ENCODE assay signal across 13 cellular contexts in the genomic region with DNA sequence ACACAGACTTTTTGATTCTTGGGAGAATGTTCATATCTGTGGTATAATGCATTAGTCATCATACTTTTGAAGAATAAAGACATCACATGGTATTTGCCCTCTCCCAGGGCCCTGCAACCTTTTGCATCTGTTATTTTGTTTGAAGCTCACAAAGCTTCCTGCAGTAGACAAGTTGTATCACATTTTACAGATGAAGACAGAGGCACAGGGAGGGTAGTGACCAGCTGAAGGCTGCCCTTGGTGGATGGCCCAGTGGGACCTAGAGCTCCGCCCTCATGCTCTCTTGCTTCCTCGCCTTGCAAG.
DNase-seq lines count a peak whose midpoint lies in the region; ATAC-seq and TF ChIP-seq lines count a peak whose summit lies in the region.
"Had no signal": no experiment of that assay in that cellular context is flagged by ENCODE, and none has a peak within 500 bp of the region (broad histone marks: within the 10 kb centered on the region; RNA-seq: fewer than 3 reads in every experiment).

No MANE protein-coding gene starts in this region.

- H3K4me1 ChIP-seq in CD4-positive, CD25-positive, alpha-beta regulatory T cell (ENCODE audit: control insufficient read depth, insufficient read depth, low read length, poor library complexity, severe bottlenecking): peaks cover 54% of the 10 kb centered on the region
- H3K4me1 ChIP-seq in mesenchymal stem cell (ENCODE audit: control insufficient read depth, insufficient read depth, low read depth, low read length): peaks cover 15% of the 10 kb centered on the region
- H3K4me1 ChIP-seq: vagina had no signal

- H3K14ac ChIP-seq in mesenchymal stem cell (ENCODE audit: low read length in 2 of 2): no peak overlapping the region

- H3K23ac ChIP-seq in mesenchymal stem cell (ENCODE audit: low read length in 2 of 2): no peak overlapping the region

- no peak overlapping the region for H3K18ac ChIP-seq in mesenchymal stem cell (ENCODE audit: low read depth in 1 of 2, low read length in 2 of 2)

- peaks cover 0 to 1% (median 0%) of the 10 kb centered on the region in 7 donors for H3K9me3 Mint-ChIP-seq in CD4-positive, CD25-positive, alpha-beta regulatory T cell
- H3K9me3 Mint-ChIP-seq in progenitor cell of endocrine pancreas (ENCODE audit: low read depth): no peaks in the 10 kb centered on the region
- H3K9me3 Mint-ChIP-seq: nephron progenitor cell had no signal

- no peak overlapping the region for H3K4me2 ChIP-seq in mesenchymal stem cell (ENCODE audit: low read length, poor library complexity, severe bottlenecking)

- H3K27me3 ChIP-seq in CD4-positive, CD25-positive, alpha-beta regulatory T cell (ENCODE audit: control insufficient read depth, insufficient read depth, low read length): no peaks in the 10 kb centered on the region
- H3K27me3 ChIP-seq in mesenchymal stem cell (ENCODE audit: control insufficient read depth in 1 of 2, insufficient read depth in 1 of 2, low read length in 2 of 2): no peaks in the 10 kb centered on the region
- H3K27me3 ChIP-seq: cardiac muscle cell, vagina had no signal

- H4K8ac ChIP-seq in mesenchymal stem cell (ENCODE audit: low read length): no peak overlapping the region

- no peak for TF ChIP-seq CTCF in progenitor cell of endocrine pancreas (IDR thresholded peaks at IDR 0.05; ENCODE audit: unreplicated experiment)

- H2BK120ac ChIP-seq in mesenchymal stem cell (ENCODE audit: low read depth, low read length): no peak overlapping the region

- peak; percentile 76 to 88 for ATAC-seq in CD4-positive, CD25-positive, alpha-beta regulatory T cell (ENCODE audit: low read depth in 2 of 2)
- ATAC-seq in GM21825 (IDR thresholded peaks at IDR 0.05; ENCODE audit: unreplicated experiment): no peak

- H2AFZ ChIP-seq in mesenchymal stem cell (ENCODE audit: low read depth, low read length): no peak overlapping the region

- H3K27ac Mint-ChIP-seq in CD4-positive, CD25-positive, alpha-beta regulatory T cell: peak overlapping the region; percentile 83 to 85 (median 83)
- H3K27ac Mint-ChIP-seq in progenitor cell of endocrine pancreas: no peak overlapping the region
- H3K27ac Mint-ChIP-seq: nephron progenitor cell had no signal

- H3K4ac ChIP-seq in mesenchymal stem cell (ENCODE audit: low read depth in 1 of 2, low read length in 2 of 2): no peak overlapping the region

- H2AK5ac ChIP-seq in mesenchymal stem cell (ENCODE audit: low read length, severe bottlenecking): no peak overlapping the region

- H3K36me3 Mint-ChIP-seq in CD4-positive, CD25-positive, alpha-beta regulatory T cell: peaks cover 29% of the 10 kb centered on the region
- H3K36me3 Mint-ChIP-seq in progenitor cell of endocrine pancreas (ENCODE audit: insufficient read depth): no peaks in the 10 kb centered on the region

- no peak overlapping the region for H3K27ac ChIP-seq in CD4-positive, CD25-positive, alpha-beta regulatory T cell (ENCODE audit: insufficient read depth, low read length, poor library complexity, severe bottlenecking)
- H3K27ac ChIP-seq in mesenchymal stem cell (ENCODE audit: low read length, poor library complexity, severe bottlenecking): peak overlapping the region; percentile 74
- H3K27ac ChIP-seq: cardiac muscle cell, vagina had no signal

- H3K4me1 Mint-ChIP-seq in CD4-positive, CD25-positive, alpha-beta regulatory T cell: peaks cover 29 to 93% (median 55%) of the 10 kb centered on the region in 4 donors
- H3K4me1 Mint-ChIP-seq in progenitor cell of endocrine pancreas (ENCODE audit: low read depth): no peaks in the 10 kb centered on the region

- H2BK5ac ChIP-seq in mesenchymal stem cell (ENCODE audit: low read depth, low read length, poor library complexity, severe bottlenecking): no peak overlapping the region

- DNase-seq in CD4-positive, CD25-positive, alpha-beta regulatory T cell: peak in 1 of 3 donors; percentile 60
- peak; percentile 75 for DNase-seq in Jurkat, Clone E6-1 (ENCODE audit: low read depth, low spot score)
- DNase-seq in amniotic stem cell (lab: John Stamatoyannopoulos, UW): peak; percentile 52
- peak; percentile 84 for DNase-seq in mesenchymal stem cell
- no peak for DNase-seq in NCI-H748 treated with DMSO at 0.1 percent for 48 hours (lab: John Stamatoyannopoulos, UW)
- no peak for DNase-seq in SKM-1 (lab: John Stamatoyannopoulos, UW; ENCODE audit: unreplicated experiment)
- no peak for DNase-seq in progenitor cell of endocrine pancreas (ENCODE audit: low spot score, unreplicated experiment)
- DNase-seq: hippocampal formation, NCI-H524 treated with DMSO at 0.1 percent for 48 hours, nephron progenitor cell had no signal

- H3K27me3 Mint-ChIP-seq in CD4-positive, CD25-positive, alpha-beta regulatory T cell: no peaks in the 10 kb centered on the region
- H3K27me3 Mint-ChIP-seq in progenitor cell of endocrine pancreas: peaks cover 27% of the 10 kb centered on the region

- peak overlapping the region in 3 of 4 donors; percentile 40 to 76 (median 42) for H3K4me3 Mint-ChIP-seq in CD4-positive, CD25-positive, alpha-beta regulatory T cell
- no peak overlapping the region for H3K4me3 Mint-ChIP-seq in progenitor cell of endocrine pancreas (ENCODE audit: low read depth)
- H3K4me3 Mint-ChIP-seq: nephron progenitor cell had no signal

- no peak overlapping the region for H2BK12ac ChIP-seq in mesenchymal stem cell (ENCODE audit: low read length in 2 of 2)

- no peak overlapping the region for H3K4me3 ChIP-seq in CD4-positive, CD25-positive, alpha-beta regulatory T cell (ENCODE audit: low read depth, low read length)
- no peak overlapping the region for H3K4me3 ChIP-seq in Jurkat, Clone E6-1 (ENCODE audit: low read length)
- H3K4me3 ChIP-seq in mesenchymal stem cell (ENCODE audit: insufficient read depth in 1 of 2, low read depth in 1 of 2, low read length in 2 of 2): no peak overlapping the region
- H3K4me3 ChIP-seq: cardiac muscle cell, vagina had no signal

- no peak overlapping the region for H2BK15ac ChIP-seq in mesenchymal stem cell (ENCODE audit: low read depth, poor library complexity, severe bottlenecking)

- no peaks in the 10 kb centered on the region for H3K9me3 ChIP-seq in CD4-positive, CD25-positive, alpha-beta regulatory T cell (ENCODE audit: control insufficient read depth in 2 of 2, low read length in 2 of 2)
- no peaks in the 10 kb centered on the region for H3K9me3 ChIP-seq in mesenchymal stem cell (ENCODE audit: control insufficient read depth, low read length)
- H3K9me3 ChIP-seq: vagina had no signal

- no peak overlapping the region for H4K91ac ChIP-seq in mesenchymal stem cell (ENCODE audit: low read length)

- 69% methylated on average over 2 of the region's 2 CpGs for WGBS in mesenchymal stem cell

- no peaks in the 10 kb centered on the region for H3K36me3 ChIP-seq in CD4-positive, CD25-positive, alpha-beta regulatory T cell (ENCODE audit: control insufficient read depth, insufficient read depth, low read length)
- H3K36me3 ChIP-seq in mesenchymal stem cell (ENCODE audit: control insufficient read depth in 1 of 2, insufficient read depth in 2 of 2, low read depth in 1 of 2, low read length in 2 of 2): no peaks in the 10 kb centered on the region
- H3K36me3 ChIP-seq: cardiac muscle cell, vagina had no signal

- H3K9ac ChIP-seq in mesenchymal stem cell (ENCODE audit: low read length): no peak overlapping the region

- H3K79me1 ChIP-seq in mesenchymal stem cell (replicated peaks; ENCODE audit: low read length, poor library complexity, severe bottlenecking): peaks cover 13% of the 10 kb centered on the region

Comparison
In these comparisons a context has a peak if more than half of its experiments do, and no peak if none do; other contexts are left out.
1. DNase-seq: peak in Jurkat, Clone E6-1 (single experiment), amniotic stem cell (single experiment) and mesenchymal stem cell (single experiment); none in NCI-H748 treated with DMSO at 0.1 percent for 48 hours (single experiment), SKM-1 (single experiment) and progenitor cell of endocrine pancreas (single experiment).